Comparison of ENCODE assay signal across 1 cellular context in the genomic region with DNA sequence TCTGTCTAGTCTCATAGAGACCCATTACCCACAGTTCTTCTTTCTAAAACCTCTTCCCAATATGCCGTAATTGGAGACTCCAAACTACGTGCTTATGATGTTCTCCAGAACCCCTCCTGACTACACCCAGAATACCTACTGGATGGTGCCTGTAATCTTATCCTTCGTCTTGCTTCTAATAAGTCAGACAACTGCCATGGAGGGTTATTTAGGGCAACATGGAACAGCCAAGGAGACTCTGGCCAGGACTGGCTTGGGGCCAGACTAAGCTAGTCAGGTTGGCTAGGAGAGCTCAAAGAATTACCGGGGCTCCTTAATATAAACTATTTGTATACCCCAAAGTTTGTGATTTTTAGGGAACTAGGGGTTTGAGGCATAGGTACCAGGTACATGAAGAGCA.
TF ChIP-seq lines count a peak whose summit lies in the region.

No MANE protein-coding gene starts in this region.

TF ChIP-seq in SK-N-SH treated with all-trans-retinoic acid at 6 μM for 48 hours, 23 proteins besides CTCF, POLR2A, EP300 and RAD21 (continued from another document):
- TF ChIP-seq, protein P1, sequence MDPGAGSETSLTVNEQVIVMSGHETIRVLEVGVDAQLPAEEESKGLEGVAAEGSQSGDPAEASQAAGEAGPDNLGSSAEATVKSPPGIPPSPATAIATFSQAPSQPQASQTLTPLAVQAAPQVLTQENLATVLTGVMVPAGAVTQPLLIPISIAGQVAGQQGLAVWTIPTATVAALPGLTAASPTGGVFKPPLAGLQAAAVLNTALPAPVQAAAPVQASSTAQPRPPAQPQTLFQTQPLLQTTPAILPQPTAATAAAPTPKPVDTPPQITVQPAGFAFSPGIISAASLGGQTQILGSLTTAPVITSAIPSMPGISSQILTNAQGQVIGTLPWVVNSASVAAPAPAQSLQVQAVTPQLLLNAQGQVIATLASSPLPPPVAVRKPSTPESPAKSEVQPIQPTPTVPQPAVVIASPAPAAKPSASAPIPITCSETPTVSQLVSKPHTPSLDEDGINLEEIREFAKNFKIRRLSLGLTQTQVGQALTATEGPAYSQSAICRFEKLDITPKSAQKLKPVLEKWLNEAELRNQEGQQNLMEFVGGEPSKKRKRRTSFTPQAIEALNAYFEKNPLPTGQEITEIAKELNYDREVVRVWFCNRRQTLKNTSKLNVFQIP (CRISPR knock-in tag; IDR thresholded peaks at IDR 0.05; ENCODE audit: borderline replicate concordance, low read depth), result no peak
- TF ChIP-seq CSDC2 (CRISPR knock-in tag; IDR thresholded peaks at IDR 0.05), result no peak
- no peak for TF ChIP-seq PATZ1 (CRISPR knock-in tag; IDR thresholded peaks at IDR 0.05; ENCODE audit: borderline replicate concordance)
- TF ChIP-seq ZNF70 (CRISPR knock-in tag; IDR thresholded peaks at IDR 0.05), result no peak
- no peak for TF ChIP-seq TSHZ2 (CRISPR knock-in tag; IDR thresholded peaks at IDR 0.05)
- no peak for TF ChIP-seq ZFP3 (CRISPR knock-in tag; IDR thresholded peaks at IDR 0.05)
